ENCODE assay signal across 31 cellular contexts in the genomic region with DNA sequence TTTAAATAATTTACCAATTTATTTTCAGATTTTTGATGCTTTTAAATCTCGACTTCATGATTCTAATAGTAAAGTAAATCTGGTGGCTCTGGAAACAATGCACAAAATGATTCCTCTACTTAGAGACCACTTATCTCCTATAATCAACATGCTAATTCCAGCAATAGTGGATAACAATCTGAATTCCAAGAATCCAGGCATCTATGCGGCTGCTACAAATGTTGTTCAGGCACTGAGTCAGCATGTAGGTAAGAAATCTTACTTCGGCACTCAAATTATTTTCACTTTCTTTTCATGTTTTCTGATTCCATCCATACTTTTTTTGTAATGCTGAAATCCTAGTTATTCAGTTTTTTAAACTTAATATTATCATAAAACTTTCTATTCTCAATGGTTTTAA.
"Had no signal": no experiment of that assay in that cellular context is flagged by ENCODE, and none has a peak within 500 bp of the region (broad histone marks: within the 10 kb centered on the region; RNA-seq: fewer than 3 reads in every experiment).

No MANE protein-coding gene starts in this region.

- H3K27ac ChIP-seq: breast epithelium, cardiac muscle cell, colonic mucosa, WERI-Rb-1 had no signal

- H3K4me1 ChIP-seq: breast epithelium, colonic mucosa had no signal

- H3K4me3 Mint-ChIP-seq: activated B cell treated with CpG ODN at 0.5 μM for 24 hours; activated CD8-positive, alpha-beta T cell treated with anti-CD3 and anti-CD28 coated beads for 36 hours; activated naive CD8-positive, alpha-beta T cell; activated T-cell treated with anti-CD3 and anti-CD28 coated beads, Interleukin-2, amount 50 U/mL, for 4 hours; activated T-helper 17 cell treated with anti-CD3 and anti-CD28 coated beads, Interleukin-2, amount 50 U/mL, for 72 hours; brain; T-helper 17 cell; T-helper 2 cell treated with Interferon-gamma antibody and Interleukin-4, amounts not matched to agents 5 μg/mL and 100 μg/mL, for 36 hours had no signal

- H3K4me1 Mint-ChIP-seq: activated B cell treated with CpG ODN at 0.5 μM for 24 hours; activated T-helper 17 cell treated with anti-CD3 and anti-CD28 coated beads, Interleukin-2, amount 50 U/mL, for 72 hours had no signal

- ATAC-seq: activated CD4-positive, CD25-positive, alpha-beta regulatory T cell treated with anti-CD3 and anti-CD28 coated beads, Interleukin-2, amount 50 U/mL, for 24 hours; activated CD8-positive, alpha-beta T cell treated with anti-CD3 and anti-CD28 coated beads for 36 hours; activated T-cell treated with anti-CD3 and anti-CD28 coated beads, Interleukin-2, amount 50 U/mL, for 4 hours; activated T-helper 17 cell treated with anti-CD3 and anti-CD28 coated beads, Interleukin-2, amount 50 U/mL, for 72 hours; esophagus mucosa; T-helper 17 cell had no signal

- H3K9me3 Mint-ChIP-seq: activated B cell treated with CpG ODN at 0.5 μM for 24 hours; activated CD8-positive, alpha-beta T cell treated with anti-CD3 and anti-CD28 coated beads for 36 hours; activated T-cell treated with anti-CD3 and anti-CD28 coated beads, Interleukin-2, amount 50 U/mL, for 4 hours; activated T-helper 17 cell treated with anti-CD3 and anti-CD28 coated beads, Interleukin-2, amount 50 U/mL, for 72 hours; T-helper 2 cell treated with Interferon-gamma antibody and Interleukin-4, amounts not matched to agents 5 μg/mL and 100 μg/mL, for 36 hours had no signal

- H3K36me3 ChIP-seq: breast epithelium, cardiac muscle cell, colonic mucosa, WERI-Rb-1 had no signal

- DNase-seq: activated B cell treated with CpG ODN at 0.5 μM for 24 hours; activated CD4-positive, alpha-beta T cell treated with anti-CD3 and anti-CD28 coated beads for 48 hours; activated CD4-positive, alpha-beta T cell treated with anti-CD3 and anti-CD28 coated beads, Interleukin-2, amount 50 U/mL, for 1 hour; activated CD4-positive, alpha-beta T cell treated with anti-CD3 and anti-CD28 coated beads, Interleukin-2, amount 50 U/mL, for 48 hours; activated CD8-positive, alpha-beta memory T cell treated with anti-CD3 and anti-CD28 coated beads for 24 hours; activated CD8-positive, alpha-beta T cell treated with anti-CD3 and anti-CD28 coated beads for 36 hours; activated effector memory CD4-positive, alpha-beta T cell treated with Interleukin-2 at 50 U/mL for 16 hours; activated gamma-delta T cell treated with Interleukin-2 at 50 U/mL for 16 hours; activated naive CD4-positive, alpha-beta T cell treated with anti-CD3 and anti-CD28 coated beads, Interleukin-2, amount 50 U/mL, for 16 hours; activated naive CD4-positive, alpha-beta T cell treated with Interleukin-2 at 50 U/mL for 16 hours; activated T-cell treated with anti-CD3 and anti-CD28 coated beads, Interleukin-2, amount 50 U/mL, for 4 hours; amygdala; aorta; central memory CD4-positive, alpha-beta T cell; cerebellar nuclear complex; colonic mucosa; effector CD8-positive, alpha-beta T cell; foreskin fibroblast; head of caudate nucleus; T-helper 1 cell; T-helper 17 cell; T1000; WERI-Rb-1 had no signal

- H3K27ac Mint-ChIP-seq: activated B cell treated with CpG ODN at 0.5 μM for 24 hours; activated CD8-positive, alpha-beta T cell treated with anti-CD3 and anti-CD28 coated beads for 36 hours; activated naive CD8-positive, alpha-beta T cell; activated T-helper 17 cell treated with anti-CD3 and anti-CD28 coated beads, Interleukin-2, amount 50 U/mL, for 72 hours; brain; T-helper 17 cell; T-helper 2 cell treated with Interferon-gamma antibody and Interleukin-4, amounts not matched to agents 5 μg/mL and 100 μg/mL, for 36 hours had no signal

- H3K27me3 ChIP-seq: breast epithelium, cardiac muscle cell, colonic mucosa had no signal

- H3K4me3 ChIP-seq: breast epithelium, cardiac muscle cell, colonic mucosa had no signal

- H3K27me3 Mint-ChIP-seq: activated B cell treated with CpG ODN at 0.5 μM for 24 hours; activated CD8-positive, alpha-beta T cell treated with anti-CD3 and anti-CD28 coated beads for 36 hours; activated naive CD8-positive, alpha-beta T cell; activated T-helper 17 cell treated with anti-CD3 and anti-CD28 coated beads, Interleukin-2, amount 50 U/mL, for 72 hours; brain; T-helper 17 cell had no signal

- H3K9me3 ChIP-seq: breast epithelium, colonic mucosa had no signal
